ENCODE assay signal across 8 cellular contexts in genomic region chr16:11852092-11852809, GRCh38. TPM values are rescaled to one million over a fixed set of nuclear protein-coding genes. Genes with fewer than 3 reads are reported as not detected.
A peak's percentile ranks its signal among the peaks of the same experiment; 100 is the strongest.
DNase-seq lines count a peak whose midpoint lies in the region; ATAC-seq and TF ChIP-seq lines count a peak whose summit lies in the region.

No MANE protein-coding gene starts in this region.

- peaks cover 40% of the 10 kb centered on the region for H3K4me1 Mint-ChIP-seq in osteocyte (ENCODE audit: unreplicated experiment)

- no peaks in the 10 kb centered on the region for H3K9me3 ChIP-seq in PC-3 (ENCODE audit: low read length)

- H3K79me2 ChIP-seq in PC-3 (ENCODE audit: low read length): peaks cover 96% of the 10 kb centered on the region

- peaks cover 11% of the 10 kb centered on the region; the same call in 1 of the 2 replicates for H3K4me1 ChIP-seq in PC-3 (ENCODE audit: insufficient read depth, low read length)

- peaks cover 30% of the 10 kb centered on the region for H4K20me1 ChIP-seq in PC-3 (ENCODE audit: low read length)

- H3K36me3 ChIP-seq in PC-3 (ENCODE audit: low read depth, low read length): peaks cover 21% of the 10 kb centered on the region

- H3K9me2 ChIP-seq in PC-3 (replicated peaks; ENCODE audit: low read length): no peaks in the 10 kb centered on the region

- BruUV-seq in PC-3 (replicated peaks; lab: Mats Ljungman, UMichigan): no TSS peak

- H3K27ac Mint-ChIP-seq in osteocyte (ENCODE audit: unreplicated experiment): peak overlapping the region; percentile 92

- CTCF ChIA-PET in PC-3 (lab: Charles Lee): no interaction called here

- DNase-seq in PC-3 (peak; percentile 25), epithelial cell of prostate (ENCODE audit: low read depth, low spot score) (no peak), osteocyte (ENCODE audit: extremely low spot score, unreplicated experiment) (no peak), NCI-H524 (lab: John Stamatoyannopoulos, UW) (no peak)
- DNase-seq in activated CD4-positive, alpha-beta T cell treated with anti-CD3 and anti-CD28 coated beads, Interleukin-2, amount 50 U/mL, for 1 hour: no peak

- POLR2A ChIA-PET in PC-3 (lab: Charles Lee; ENCODE audit: unreplicated experiment): no interaction called here

- H3K36me3 Mint-ChIP-seq in osteocyte (ENCODE audit: unreplicated experiment): peaks cover 15% of the 10 kb centered on the region

- TF ChIP-seq CTCF in GM12875 (IDR thresholded peaks at IDR 0.05; ENCODE audit: borderline replicate concordance, insufficient read depth, low read depth, low read length): no peak
- TF ChIP-seq CTCF in PC-3 (conservative IDR thresholded peaks at IDR 0.05; ENCODE audit: low read depth, low read length): no peak
- TF ChIP-seq CTCF in osteocyte (IDR thresholded peaks at IDR 0.05): no peak

- peak overlapping the region; percentile 100 for H3K9ac ChIP-seq in PC-3 (ENCODE audit: low read length)

- H3K27ac ChIP-seq in PC-3 (ENCODE audit: low read length): peak overlapping the region; percentile 72
- H3K27ac ChIP-seq in epithelial cell of prostate: peak overlapping the region; percentile 72

- no peaks in the 10 kb centered on the region for H3K27me3 Mint-ChIP-seq in osteocyte (ENCODE audit: unreplicated experiment)

- H3K27me3 ChIP-seq in PC-3 (ENCODE audit: low read length): no peaks in the 10 kb centered on the region

- H3K4me3 Mint-ChIP-seq in osteocyte (ENCODE audit: unreplicated experiment): peak overlapping the region; percentile 98

- no peaks in the 10 kb centered on the region for H3K9me3 Mint-ChIP-seq in osteocyte (ENCODE audit: unreplicated experiment)

- no peaks in the 10 kb centered on the region for H3F3A ChIP-seq in PC-3 (ENCODE audit: low read length, unreplicated experiment)

- peak overlapping the region; percentile 86 for H2AFZ ChIP-seq in PC-3 (ENCODE audit: low read length)

- ATAC-seq in PC-3: peak; percentile 45
- no peak for ATAC-seq in HG02870 (IDR thresholded peaks at IDR 0.05; ENCODE audit: unreplicated experiment)
- no peak for ATAC-seq in HG03159 (IDR thresholded peaks at IDR 0.05; ENCODE audit: unreplicated experiment)

- H3K4me3 ChIP-seq in GM12875 (ENCODE audit: low read depth, low read length): peak overlapping the region; percentile 84
- peak overlapping the region; percentile 95 for H3K4me3 ChIP-seq in PC-3 (ENCODE audit: low read length)

- intact Hi-C loops in PC-3 (cut with micrococcal nuclease): loop anchor here (10.0 kb wide), 1 partner anchor 63 kb away; the partner anchor contains the start of gene GSPT1

- H3K4me2 ChIP-seq in PC-3 (ENCODE audit: low read length): peak overlapping the region; percentile 99

RNA-seq across cellular contexts. Expression of gene RSL1D1, which starts 0.9 kb away (rescaled TPM):
- 75.9 and 105 TPM in 2 replicates for total RNA-seq in PC-3 (2014; rRNA removed)
- 122 and 128 TPM in 2 replicates for total RNA-seq in osteocyte

RNA-seq across cellular contexts. Expression of gene ZC3H7A, which starts 55.2 kb away (rescaled TPM):
- total RNA-seq in PC-3 (2014; rRNA removed) (21.2 and 26.4 TPM in 2 replicates), osteocyte (69.6 and 79.6 TPM in 2 replicates)
